Comparison of ENCODE assay signal across 1 cellular context in genomic region chr3:50088725-50089602, GRCh38.
TF ChIP-seq lines count a peak whose summit lies in the region.

RBM5 (plus strand) TSS chr3:50088919; CDS start chr3:50090435, 1,516 bp downstream.

TF ChIP-seq in HepG2, 621 proteins besides CTCF, POLR2A, EP300 and RAD21 (continued from another document and continues in another):
- TF ChIP-seq HDAC1 (CRISPR knock-in tag; IDR thresholded peaks at IDR 0.05) = peak; percentile 3; the same call in 1 of the 2 replicates
- TF ChIP-seq ZNF446 (CRISPR knock-in tag; IDR thresholded peaks at IDR 0.05) = no peak
- TF ChIP-seq GLMP (CRISPR knock-in tag; IDR thresholded peaks at IDR 0.05; ENCODE audit: borderline replicate concordance) = no peak
- TF ChIP-seq TEF (CRISPR knock-in tag; IDR thresholded peaks at IDR 0.05) = no peak
- TF ChIP-seq ADNP (CRISPR knock-in tag; IDR thresholded peaks at IDR 0.05) = no peak
- peak; percentile 21; the same call in 1 of the 2 replicates for TF ChIP-seq ZHX2 (IDR thresholded peaks at IDR 0.05; ENCODE audit: low read depth)
- TF ChIP-seq ZHX2 (CRISPR knock-in tag; IDR thresholded peaks at IDR 0.05; ENCODE audit: borderline replicate concordance) = no peak
- 0 out of 2 replicates have a peak, but pooled peaks have one; percentile 24 for TF ChIP-seq HHEX (CRISPR knock-in tag; IDR thresholded peaks at IDR 0.05)
- no peak for TF ChIP-seq RARA (CRISPR knock-in tag; IDR thresholded peaks at IDR 0.05)
- TF ChIP-seq ZSCAN21 (CRISPR knock-in tag; IDR thresholded peaks at IDR 0.05; ENCODE audit: borderline replicate concordance) = no peak
- peak; percentile 90 for TF ChIP-seq KAT8 (CRISPR knock-in tag; IDR thresholded peaks at IDR 0.05)
- no peak for TF ChIP-seq ZNF597 (CRISPR knock-in tag; IDR thresholded peaks at IDR 0.05)
- peak; percentile 61; the same call in 1 of the 2 replicates for TF ChIP-seq DZIP1 (CRISPR knock-in tag; IDR thresholded peaks at IDR 0.05)
- TF ChIP-seq ZNF619 (CRISPR knock-in tag; IDR thresholded peaks at IDR 0.05) = 0 out of 2 replicates have a peak, but pooled peaks have one; percentile 38
- no peak for TF ChIP-seq ZNF382 (CRISPR knock-in tag; IDR thresholded peaks at IDR 0.05; ENCODE audit: borderline replicate concordance)
- no peak; the same call in 1 of the 2 replicates for TF ChIP-seq ZNF275 (CRISPR knock-in tag; IDR thresholded peaks at IDR 0.05; ENCODE audit: borderline replicate concordance)
- no peak for TF ChIP-seq SNAPC2 (CRISPR knock-in tag; IDR thresholded peaks at IDR 0.05)
- TF ChIP-seq ONECUT2 (CRISPR knock-in tag; IDR thresholded peaks at IDR 0.05) = no peak
- TF ChIP-seq TEAD2 (CRISPR knock-in tag; IDR thresholded peaks at IDR 0.05) = no peak
- TF ChIP-seq ZMYM3 (CRISPR knock-in tag; IDR thresholded peaks at IDR 0.05) = no peak; the same call in 1 of the 2 replicates
- TF ChIP-seq ZNF367 (CRISPR knock-in tag; IDR thresholded peaks at IDR 0.05; ENCODE audit: borderline replicate concordance) = no peak
- no peak for TF ChIP-seq ZNF557 (CRISPR knock-in tag; IDR thresholded peaks at IDR 0.05)
- no peak for TF ChIP-seq CEBPG (CRISPR knock-in tag; IDR thresholded peaks at IDR 0.05)
- TF ChIP-seq THRA (CRISPR knock-in tag; IDR thresholded peaks at IDR 0.05; ENCODE audit: borderline replicate concordance) = no peak
- TF ChIP-seq CCAR2 (optimal IDR thresholded peaks at IDR 0.05; ENCODE audit: low read depth, low read length) = no peak
- peak; percentile 71 for TF ChIP-seq SP2 (CRISPR knock-in tag; IDR thresholded peaks at IDR 0.05)
- TF ChIP-seq SP4 (CRISPR knock-in tag; IDR thresholded peaks at IDR 0.05) = peak; percentile 59; the same call in 1 of the 2 replicates
- no peak for TF ChIP-seq ZNF768 (CRISPR knock-in tag; IDR thresholded peaks at IDR 0.05)
- no peak for TF ChIP-seq ATRX (CRISPR knock-in tag; IDR thresholded peaks at IDR 0.05; ENCODE audit: borderline replicate concordance)
- no peak for TF ChIP-seq ZNF496 (CRISPR knock-in tag; IDR thresholded peaks at IDR 0.05; ENCODE audit: insufficient replicate concordance)
- TF ChIP-seq ATF2 (CRISPR knock-in tag; IDR thresholded peaks at IDR 0.05) = no peak; the same call in 1 of the 2 replicates
- peak; percentile 68 for TF ChIP-seq ZNF138 (CRISPR knock-in tag; IDR thresholded peaks at IDR 0.05; ENCODE audit: low read depth)
- TF ChIP-seq ZNF124 (CRISPR knock-in tag; IDR thresholded peaks at IDR 0.05) = no peak
- no peak for TF ChIP-seq PAF1 (CRISPR knock-in tag; IDR thresholded peaks at IDR 0.05)
- 0 out of 2 replicates have a peak, but pooled peaks have one; percentile 21 for TF ChIP-seq ARNT2 (CRISPR knock-in tag; IDR thresholded peaks at IDR 0.05; ENCODE audit: low read depth)
- no peak for TF ChIP-seq GATA4 (IDR thresholded peaks at IDR 0.05; ENCODE audit: borderline replicate concordance, low read depth)
- TF ChIP-seq ZNF780A (CRISPR knock-in tag; IDR thresholded peaks at IDR 0.05) = no peak
- 0 out of 2 replicates have a peak, but pooled peaks have one; percentile 12 for TF ChIP-seq MEIS2 (CRISPR knock-in tag; IDR thresholded peaks at IDR 0.05)
- no peak for TF ChIP-seq ZNF775 (CRISPR knock-in tag; IDR thresholded peaks at IDR 0.05; ENCODE audit: borderline replicate concordance)
- TF ChIP-seq HMG20A (CRISPR knock-in tag; IDR thresholded peaks at IDR 0.05; ENCODE audit: borderline replicate concordance) = no peak
- TF ChIP-seq CENPX (CRISPR knock-in tag; IDR thresholded peaks at IDR 0.05) = no peak
- TF ChIP-seq POLR2AphosphoS5 (IDR thresholded peaks at IDR 0.05; ENCODE audit: low read depth, low read length) = peak; percentile 84
- TF ChIP-seq ZFP41 (CRISPR knock-in tag; IDR thresholded peaks at IDR 0.05; ENCODE audit: borderline replicate concordance) = no peak
- no peak for TF ChIP-seq ZBTB14 (CRISPR knock-in tag; IDR thresholded peaks at IDR 0.05)
- TF ChIP-seq RBFOX2 (IDR thresholded peaks at IDR 0.05; ENCODE audit: low read depth, low read length) = peak; percentile 76
- no peak for TF ChIP-seq ZSCAN30 (CRISPR knock-in tag; IDR thresholded peaks at IDR 0.05)
- no peak for TF ChIP-seq STAT6 (CRISPR knock-in tag; IDR thresholded peaks at IDR 0.05; ENCODE audit: borderline replicate concordance)
